In the genomic region with DNA sequence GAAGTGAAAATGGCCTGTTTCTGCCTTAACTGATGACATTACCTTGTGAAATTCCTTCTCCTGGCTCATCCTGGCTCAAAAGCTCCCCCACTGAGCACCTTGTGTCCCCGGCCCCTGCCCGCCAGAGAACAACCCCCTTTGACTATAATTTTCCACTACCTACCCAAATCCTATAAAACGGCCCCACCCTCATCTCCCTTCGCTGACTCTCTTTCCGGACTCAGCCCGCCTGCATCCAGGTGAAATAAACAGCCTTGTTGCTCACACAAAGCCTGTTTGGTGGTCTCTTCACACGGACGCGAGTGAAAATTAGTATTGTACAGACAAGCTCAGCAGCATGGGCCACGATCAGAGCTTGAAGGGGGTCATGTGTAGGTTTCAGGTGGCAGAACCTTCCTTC, we compare ENCODE assay signal across 8 cellular contexts. TPM values are rescaled to one million over a fixed set of nuclear protein-coding genes. Genes with fewer than 3 reads are reported as not detected.
DNase-seq lines count a peak whose midpoint lies in the region; ATAC-seq and TF ChIP-seq lines count a peak whose summit lies in the region.
"Not testable (repeated sequence)": the region's sequence is repeated elsewhere in the genome, so short reads cannot be mapped to it uniquely, and the experiment has no call there.

No MANE protein-coding gene starts in this region.

- H3K9me3 ChIP-seq in DND-41 (ENCODE audit: insufficient read depth, low read length, severe bottlenecking); breast epithelium; thymus (ENCODE audit: control insufficient read depth): not testable (repeated sequence)

- POLR2A ChIA-PET in activated CD8-positive, alpha-beta T cell treated with anti-CD3 and anti-CD28 coated beads for 36 hours (lab: Charles Lee) = interaction anchor here (0.7 to 5.7 kb wide), 6 partner anchors 8 to 139 kb away, joined by 3 to 71 read pairs (median 16); a partner anchor contains a TSS

- H3K36me3 Mint-ChIP-seq in T-helper 1 cell treated with Interleukin-12 subunit alpha and Interleukin-12 subunit beta and Interleukin-4 antibody, amounts not matched to agents 30 μg/mL and 1 μg/mL, for 36 hours (ENCODE audit: low read depth) = peaks cover 71% of the 10 kb centered on the region
- peaks cover 83% of the 10 kb centered on the region for H3K36me3 Mint-ChIP-seq in activated CD8-positive, alpha-beta T cell treated with anti-CD3 and anti-CD28 coated beads for 36 hours (ENCODE audit: low read depth)
- H3K36me3 Mint-ChIP-seq in naive B cell = peaks cover 7 to 11% of the 10 kb centered on the region in 2 donors

- TF ChIP-seq CTCF in DND-41 (IDR thresholded peaks at IDR 0.05; ENCODE audit: borderline replicate concordance, extremely low read depth, low read length, poor library complexity, severe bottlenecking); activated CD8-positive, alpha-beta T cell treated with anti-CD3 and anti-CD28 coated beads for 36 hours (IDR thresholded peaks at IDR 0.05); breast epithelium (IDR thresholded peaks at IDR 0.05): not testable (repeated sequence)

- peaks cover 71% of the 10 kb centered on the region for H3K36me3 ChIP-seq in DND-41 (ENCODE audit: insufficient read depth, low read length)
- H3K36me3 ChIP-seq in breast epithelium = not testable (repeated sequence)
- peaks cover 30% of the 10 kb centered on the region for H3K36me3 ChIP-seq in thymus (ENCODE audit: control insufficient read depth, insufficient read depth)

- DNase-seq in DND-41; breast epithelium (ENCODE audit: low spot score in 2 of 2); naive B cell: not testable (repeated sequence)
- DNase-seq in activated CD8-positive, alpha-beta T cell treated with anti-CD3 and anti-CD28 coated beads for 36 hours = peak; percentile 69
- DNase-seq in activated effector memory CD4-positive, alpha-beta T cell treated with anti-CD3 and anti-CD28 coated beads, Interleukin-2, amount 50 U/mL, for 16 hours = peak; percentile 80
- peak; percentile 39 for DNase-seq in stimulated activated CD4-positive, alpha-beta T cell treated with anti-CD3 and anti-CD28 coated beads, Interleukin-4, amount 100 ng/mL, for 24 hours

- not testable (repeated sequence) for ATAC-seq in DND-41 (ENCODE audit: insufficient read depth, low read depth); activated CD8-positive, alpha-beta T cell treated with anti-CD3 and anti-CD28 coated beads for 36 hours; naive B cell (ENCODE audit: low read depth in 2 of 2)

- intact Hi-C loops in activated CD8-positive, alpha-beta T cell treated with anti-CD3 and anti-CD28 coated beads for 36 hours (cut with micrococcal nuclease); breast epithelium (cut with DNase I; ENCODE audit: low total_unique reads): not testable (repeated sequence)

- peak overlapping the region; percentile 93 for H3K27ac Mint-ChIP-seq in T-helper 1 cell treated with Interleukin-12 subunit alpha and Interleukin-12 subunit beta and Interleukin-4 antibody, amounts not matched to agents 30 μg/mL and 1 μg/mL, for 36 hours
- peak overlapping the region; percentile 95 for H3K27ac Mint-ChIP-seq in activated CD8-positive, alpha-beta T cell treated with anti-CD3 and anti-CD28 coated beads for 36 hours
- H3K27ac Mint-ChIP-seq in naive B cell = peak overlapping the region in 5 of 6 donors; percentile 20 to 97 (median 95)

- peak overlapping the region; percentile 64; the same call in 1 of the 2 replicates for H3K9ac ChIP-seq in DND-41 (ENCODE audit: low read depth, low read length)

- H3K27me3 Mint-ChIP-seq in T-helper 1 cell treated with Interleukin-12 subunit alpha and Interleukin-12 subunit beta and Interleukin-4 antibody, amounts not matched to agents 30 μg/mL and 1 μg/mL, for 36 hours (ENCODE audit: low read depth); activated CD8-positive, alpha-beta T cell treated with anti-CD3 and anti-CD28 coated beads for 36 hours; naive B cell: not testable (repeated sequence)

- H4K20me1 ChIP-seq in DND-41 (ENCODE audit: insufficient read depth, low read length) = peaks cover 48% of the 10 kb centered on the region

- peaks cover 74% of the 10 kb centered on the region for H3K4me1 Mint-ChIP-seq in T-helper 1 cell treated with Interleukin-12 subunit alpha and Interleukin-12 subunit beta and Interleukin-4 antibody, amounts not matched to agents 30 μg/mL and 1 μg/mL, for 36 hours (ENCODE audit: low read depth)
- peaks cover 78% of the 10 kb centered on the region for H3K4me1 Mint-ChIP-seq in activated CD8-positive, alpha-beta T cell treated with anti-CD3 and anti-CD28 coated beads for 36 hours (ENCODE audit: low read depth)
- H3K4me1 Mint-ChIP-seq in naive B cell = peaks cover 52 to 74% (median 64%) of the 10 kb centered on the region in 3 donors

- H3K9me3 Mint-ChIP-seq in T-helper 1 cell treated with Interleukin-12 subunit alpha and Interleukin-12 subunit beta and Interleukin-4 antibody, amounts not matched to agents 30 μg/mL and 1 μg/mL, for 36 hours; activated CD8-positive, alpha-beta T cell treated with anti-CD3 and anti-CD28 coated beads for 36 hours; naive B cell: not testable (repeated sequence)

- H3K4me3 Mint-ChIP-seq in T-helper 1 cell treated with Interleukin-12 subunit alpha and Interleukin-12 subunit beta and Interleukin-4 antibody, amounts not matched to agents 30 μg/mL and 1 μg/mL, for 36 hours = peak overlapping the region; percentile 84
- peak overlapping the region; percentile 76 for H3K4me3 Mint-ChIP-seq in activated CD8-positive, alpha-beta T cell treated with anti-CD3 and anti-CD28 coated beads for 36 hours
- peak overlapping the region in 7 of 8 donors; percentile 23 to 94 (median 81) for H3K4me3 Mint-ChIP-seq in naive B cell

- CTCF ChIA-PET in activated CD8-positive, alpha-beta T cell treated with anti-CD3 and anti-CD28 coated beads for 36 hours (lab: Charles Lee) = interaction anchor here (1.0 to 2.9 kb wide), 5 partner anchors 8 to 52 kb away, joined by 3 to 35 read pairs (median 6); no protein-coding TSS in a partner anchor

- H3K27me3 ChIP-seq in DND-41 (ENCODE audit: insufficient read depth, low read length, poor library complexity); breast epithelium; thymus (ENCODE audit: control insufficient read depth, insufficient read depth): not testable (repeated sequence)

- H3K4me1 ChIP-seq in DND-41 (ENCODE audit: insufficient read depth, low read length) (peaks cover 59% of the 10 kb centered on the region), thymus (ENCODE audit: control insufficient read depth, insufficient read depth, low read length) (peaks cover 23% of the 10 kb centered on the region)
- H3K4me1 ChIP-seq in breast epithelium = not testable (repeated sequence)

- H3K4me2 ChIP-seq in DND-41 (ENCODE audit: insufficient read depth, low read length) = peak overlapping the region; percentile 83; the same call in 1 of the 2 replicates

- not testable (repeated sequence) for H3K4me3 ChIP-seq in DND-41 (ENCODE audit: low read depth in 1 of 2, low read length in 2 of 2); breast epithelium
- H3K4me3 ChIP-seq in thymus (ENCODE audit: low read length) = peak overlapping the region; percentile 21

- H3K79me2 ChIP-seq in DND-41 (ENCODE audit: insufficient read depth, low read length) = peaks cover 99% of the 10 kb centered on the region

- WGBS in thymus = 83% methylated on average over 10 of the region's 10 CpGs

- not testable (repeated sequence) for H2AFZ ChIP-seq in DND-41 (ENCODE audit: low read depth, low read length)

- TF ChIP-seq POLR2A in breast epithelium (IDR thresholded peaks at IDR 0.05) = not testable (repeated sequence)

- H3K27ac ChIP-seq in DND-41 (ENCODE audit: low read length) (peak overlapping the region; percentile 95), breast epithelium (peak overlapping the region; percentile 49 to 66), thymus (ENCODE audit: low read depth) (peak overlapping the region; percentile 95)

RNA-seq across cellular contexts. Expression of a gene that starts 16.0 kb away (rescaled TPM):
- total RNA-seq in activated CD8-positive, alpha-beta T cell treated with anti-CD3 and anti-CD28 coated beads for 36 hours = 100 to 1,000 TPM; 125 to 128 TPM
- total RNA-seq in breast epithelium = 10 to 100 TPM; 22.1 to 41.3 (median 37.7) TPM
- 100 to 1,000 TPM in 3 of 6 donors, 10 to 100 TPM in 3; 64.8 to 129 (median 99.7) TPM for polyA plus RNA-seq in naive B cell (ENCODE audit: low read depth in 6 of 6)
- 26.5 TPM for polyA plus RNA-seq in thymus

RNA-seq across cellular contexts. Expression of a gene that starts 57.7 kb away (rescaled TPM):
- 10 to 100 TPM; 19.9 TPM for total RNA-seq in activated CD8-positive, alpha-beta T cell treated with anti-CD3 and anti-CD28 coated beads for 36 hours
- 10 to 100 TPM; 12.5 to 24.9 (median 19.3) TPM for total RNA-seq in breast epithelium
- under 1 TPM in 1 of 6 donors, not detected in 5; 0.18 TPM for polyA plus RNA-seq in naive B cell (ENCODE audit: low read depth in 6 of 6)
- 0.50 TPM for polyA plus RNA-seq in thymus
